ENCODE assay signal across 23 cellular contexts in genomic region chr16:330746-331145, GRCh38. TPM values are rescaled to one million over a fixed set of nuclear protein-coding genes. Genes with fewer than 3 reads are reported as not detected.
DNase-seq lines count a peak whose midpoint lies in the region; ATAC-seq, FAIRE-seq and TF ChIP-seq lines count a peak whose summit lies in the region.
"Had no signal": no experiment of that assay in that cellular context is flagged by ENCODE, and none has a peak within 500 bp of the region (broad histone marks: within the 10 kb centered on the region; RNA-seq: fewer than 3 reads in every experiment).

No MANE protein-coding gene starts in this region.

- H3K9me3 ChIP-seq in SK-N-SH (no peaks in the 10 kb centered on the region), smooth muscle cell (replicated peaks; ENCODE audit: low read depth) (no peaks in the 10 kb centered on the region)
- H3K9me3 ChIP-seq: adrenal gland, esophagus squamous epithelium, heart right ventricle, SJCRH30, tibial nerve had no signal

- no peaks in the 10 kb centered on the region for H3K9me2 ChIP-seq in SK-N-SH

- H3K27me3 ChIP-seq in SK-N-SH (ENCODE audit: insufficient read depth) (no peaks in the 10 kb centered on the region), smooth muscle cell (ENCODE audit: low read depth) (no peaks in the 10 kb centered on the region)
- H3K27me3 ChIP-seq: adrenal gland, esophagus squamous epithelium, heart right ventricle, SJCRH30, tibial nerve had no signal

- H4K20me1 ChIP-seq in SK-N-SH (ENCODE audit: insufficient read depth) (peaks cover 87% of the 10 kb centered on the region), smooth muscle cell (ENCODE audit: low read depth) (peaks cover 100% of the 10 kb centered on the region)

- H3K4me2 ChIP-seq in SK-N-SH (no peak overlapping the region), smooth muscle cell (peak overlapping the region; percentile 11)

- CTCF ChIA-PET in SK-N-SH (lab: Yijun Ruan, JAX), result interaction anchor here (1.2 to 1.7 kb wide), 4 partner anchors 22 to 226 kb away, joined by 3 read pairs; partner anchors contain the start of gene HBQ1

- H3K4me1 ChIP-seq in SK-N-SH (ENCODE audit: control insufficient read depth in 1 of 2, insufficient read depth in 2 of 2, low read depth in 1 of 2, low read length in 1 of 2), result peaks cover 5 to 30% of the 10 kb centered on the region in 2 experiments; a peak in 2 of 4 replicates
- no peaks in the 10 kb centered on the region for H3K4me1 ChIP-seq in smooth muscle cell (ENCODE audit: low read depth)

- TF ChIP-seq EP300 in SK-N-SH (IDR thresholded peaks at IDR 0.05; ENCODE audit: borderline replicate concordance in 1 of 2, low read depth in 1 of 2, low read length in 1 of 2), result peak in 1 of 2 experiments; percentile 77; a peak in 1 of 4 replicates

- H3F3A ChIP-seq in SK-N-SH (replicated peaks; ENCODE audit: insufficient read depth), result peaks cover 5% of the 10 kb centered on the region
- peaks cover 8% of the 10 kb centered on the region for H3F3A ChIP-seq in smooth muscle cell (ENCODE audit: low read depth)

- TF ChIP-seq CTCF in SK-N-SH (IDR thresholded peaks at IDR 0.05) (no peak), smooth muscle cell (IDR thresholded peaks at IDR 0.05; ENCODE audit: borderline replicate concordance, insufficient read depth, poor library complexity, severe bottlenecking) (no peak)

- H3K79me2 ChIP-seq in SK-N-SH (ENCODE audit: insufficient read depth), result peaks cover 94% of the 10 kb centered on the region
- peaks cover 73% of the 10 kb centered on the region for H3K79me2 ChIP-seq in smooth muscle cell (ENCODE audit: low read depth)

- H2AFZ ChIP-seq in SK-N-SH (ENCODE audit: low read depth) (no peak overlapping the region), smooth muscle cell (ENCODE audit: low read depth) (no peak overlapping the region)

- DNase-seq in SK-N-SH, result peak; percentile 83
- DNase-seq in epidermal melanocyte (ENCODE audit: insufficient read length, low spot score), result peak; percentile 27
- no peak for DNase-seq in smooth muscle cell (lab: John Stamatoyannopoulos, UW; ENCODE audit: unreplicated experiment)
- DNase-seq in RCC 7860 (ENCODE audit: low spot score), result no peak
- DNase-seq: 8988T; DMS153; esophagus squamous epithelium; heart right ventricle; NCI-H187 treated with DMSO at 0.1 percent for 48 hours; NCI-H510A; stimulated activated naive CD4-positive, alpha-beta T cell treated with Interleukin-2 at 50 U/mL for 16 hours had no signal

- H3K36me3 ChIP-seq in SK-N-SH (replicated peaks in 1 of 2; ENCODE audit: control insufficient read depth in 1 of 2, insufficient read depth in 2 of 2, low read length in 1 of 2) (no peaks in the 10 kb centered on the region), smooth muscle cell (ENCODE audit: low read depth) (no peaks in the 10 kb centered on the region)
- H3K36me3 ChIP-seq: adrenal gland, heart right ventricle, SJCRH30, tibial nerve had no signal

- WGBS in SK-N-SH (ENCODE audit: low lambda C conversion rate), result 67% methylated on average over 1 of the region's 2 CpGs
- WGBS in smooth muscle cell (ENCODE audit: low lambda C conversion rate), result 67% methylated on average over 2 of the region's 2 CpGs

- POLR2A ChIA-PET in SK-N-SH (lab: Yijun Ruan, JAX), result no interaction called here

- H3K4me3 ChIP-seq in SK-N-SH (ENCODE audit: low read depth in 2 of 2, low read length in 1 of 2) (no peak overlapping the region), smooth muscle cell (no peak overlapping the region)
- H3K4me3 ChIP-seq: adrenal gland, esophagus squamous epithelium, heart right ventricle, SJCRH30, tibial nerve had no signal

- no peak for FAIRE-seq in RCC 7860 (lab: Jason Lieb, UNC)
- FAIRE-seq: keratinocyte had no signal

- H3K9ac ChIP-seq in SK-N-SH (no peak overlapping the region), smooth muscle cell (ENCODE audit: low read depth) (no peak overlapping the region)

- ATAC-seq in SK-N-SH treated with all-trans-retinoic acid at 6 μM for 48 hours (no peak), GM21515 (IDR thresholded peaks at IDR 0.05; ENCODE audit: unreplicated experiment) (no peak)

- 0 out of 2 replicates have a peak, but pooled peaks have one; percentile 12 for TF ChIP-seq RAD21 in SK-N-SH (IDR thresholded peaks at IDR 0.05; ENCODE audit: low read length)

- H3K27ac ChIP-seq in SK-N-SH (ENCODE audit: low read depth in 2 of 2, low read length in 1 of 2) (peak overlapping the region in 1 of 2 experiments; percentile 69; a peak in 2 of 4 replicates), smooth muscle cell (ENCODE audit: low read depth) (peak overlapping the region; percentile 68)
- H3K27ac ChIP-seq: adrenal gland, esophagus squamous epithelium, heart right ventricle, SJCRH30, tibial nerve had no signal

TF ChIP-seq in SK-N-SH, 30 proteins besides CTCF, POLR2A, EP300 and RAD21:
- no peak for TF ChIP-seq SMC3 (IDR thresholded peaks at IDR 0.05; ENCODE audit: low read depth, low read length)
- TF ChIP-seq CHD2 (IDR thresholded peaks at IDR 0.05; ENCODE audit: low read length, partially characterized antibody), result peak; percentile 46
- TF ChIP-seq MXI1 (IDR thresholded peaks at IDR 0.05; ENCODE audit: low read depth, low read length), result peak; percentile 52; the same call in 1 of the 2 replicates
- TF ChIP-seq IRF3 (IDR thresholded peaks at IDR 0.05; ENCODE audit: low read depth, low read length), result no peak
- 0 out of 2 replicates have a peak, but pooled peaks have one; percentile 35 for TF ChIP-seq FOXJ3 (CRISPR knock-in tag; IDR thresholded peaks at IDR 0.05)
- peak; percentile 88 for TF ChIP-seq RCOR1 (IDR thresholded peaks at IDR 0.05; ENCODE audit: low read length)
- peak; percentile 93 for TF ChIP-seq GATA2 (CRISPR knock-in tag; IDR thresholded peaks at IDR 0.05)

TF ChIP-seq in SK-N-SH treated with all-trans-retinoic acid at 6 μM for 48 hours, 23 proteins besides CTCF, POLR2A, EP300 and RAD21:
- no peak for TF ChIP-seq BACH2 (CRISPR knock-in tag; IDR thresholded peaks at IDR 0.05; ENCODE audit: borderline replicate concordance)
- TF ChIP-seq ISL1 (CRISPR knock-in tag; IDR thresholded peaks at IDR 0.05), result no peak

RNA-seq across cellular contexts. Expression of gene AXIN1, which starts 21.8 kb away (rescaled TPM):
- polyA plus RNA-seq in SK-N-SH (2012; rRNA removed), result 12.5 and 19.9 TPM in 2 replicates
- 14.9 and 21.4 TPM in 2 replicates for polyA plus RNA-seq in SK-N-SH (2012; cell fraction: cytosol; rRNA removed)
- 26.8 and 32.0 TPM in 2 replicates for polyA plus RNA-seq in SK-N-SH (2012; cell fraction: nucleus; rRNA removed)
- total RNA-seq in smooth muscle cell, result 12.7 and 13.0 TPM in 2 replicates
- polyA plus RNA-seq in smooth muscle cell, result 15.0 and 15.2 TPM in 2 replicates

RNA-seq across cellular contexts. Expression of gene MRPL28, which starts 39.6 kb away (rescaled TPM):
- 266 and 320 TPM in 2 replicates for polyA plus RNA-seq in SK-N-SH (2012; rRNA removed)
- 181 and 235 TPM in 2 replicates for polyA plus RNA-seq in SK-N-SH (2012; cell fraction: cytosol; rRNA removed)
- polyA plus RNA-seq in SK-N-SH (2012; cell fraction: nucleus; rRNA removed), result 203 and 269 TPM in 2 replicates
- total RNA-seq in smooth muscle cell, result 80.8 and 84.6 TPM in 2 replicates
- 155 and 160 TPM in 2 replicates for polyA plus RNA-seq in smooth muscle cell

RNA-seq across cellular contexts. Expression of gene PDIA2, which starts 47.8 kb away (rescaled TPM):
- 1.7 and 2.5 TPM in 2 replicates for polyA plus RNA-seq in SK-N-SH (2012; rRNA removed)
- polyA plus RNA-seq in SK-N-SH (2012; cell fraction: cytosol; rRNA removed), result 0.21 and 0.24 TPM in 2 replicates
- polyA plus RNA-seq in SK-N-SH (2012; cell fraction: nucleus; rRNA removed), result 18.8 and 22.7 TPM in 2 replicates
- 0.18 TPM in 1 of 2 replicates, not detected in the other for total RNA-seq in smooth muscle cell
- 0.43 and 0.86 TPM in 2 replicates for polyA plus RNA-seq in smooth muscle cell
- total RNA-seq: activated T-helper 2 cell treated with anti-CD3 and anti-CD28 coated beads, Interferon-gamma antibody, Interleukin-2, Interleukin-4, amounts not matched to agents 10 μg/mL and 5 μg/mL and 100 μg/mL, durations not matched to agents 14 hours and 24 hours and 36 hours; esophagus squamous epithelium; OCI-LY7; renal cortical epithelial cell; T-helper 2 cell treated with Interferon-gamma antibody and Interleukin-4, amounts not matched to agents 100 ng/mL and 5 ng/mL, for 36 hours had no signal
- polyA plus RNA-seq: BJ, IgD-negative memory B cell had no signal

RNA-seq across cellular contexts. Expression of gene ARHGDIG, which starts 50.4 kb away (rescaled TPM):
- 4.8 and 4.9 TPM in 2 replicates for polyA plus RNA-seq in SK-N-SH (2012; rRNA removed)
- polyA plus RNA-seq in SK-N-SH (2012; cell fraction: cytosol; rRNA removed), result 1.7 and 3.3 TPM in 2 replicates
- 14.9 and 18.9 TPM in 2 replicates for polyA plus RNA-seq in SK-N-SH (2012; cell fraction: nucleus; rRNA removed)
- 0.58 and 0.63 TPM in 2 replicates for total RNA-seq in smooth muscle cell
- 2.9 and 4.7 TPM in 2 replicates for polyA plus RNA-seq in smooth muscle cell
- total RNA-seq: esophagus squamous epithelium; OCI-LY7; renal cortical epithelial cell; SJCRH30; T-helper 2 cell treated with Interferon-gamma antibody and Interleukin-4, amounts not matched to agents 100 ng/mL and 5 ng/mL, for 36 hours; tibial nerve had no signal
- polyA plus RNA-seq: IgD-negative memory B cell had no signal

RNA-seq across cellular contexts. Expression of gene PGAP6, which starts 51.0 kb away (rescaled TPM):
- polyA plus RNA-seq in SK-N-SH (2012; rRNA removed), result 133 and 166 TPM in 2 replicates
- polyA plus RNA-seq in SK-N-SH (2012; cell fraction: cytosol; rRNA removed), result 36.0 and 79.9 TPM in 2 replicates
- polyA plus RNA-seq in SK-N-SH (2012; cell fraction: nucleus; rRNA removed), result 268 and 315 TPM in 2 replicates
- 53.6 and 57.1 TPM in 2 replicates for total RNA-seq in smooth muscle cell
- 80.0 and 99.9 TPM in 2 replicates for polyA plus RNA-seq in smooth muscle cell

Comparison
In these comparisons a context has a peak if more than half of its experiments do, and no peak if none do; other contexts are left out.
1. DNase-seq: peak in SK-N-SH (single experiment) and epidermal melanocyte (single experiment); none in smooth muscle cell (single experiment) and RCC 7860 (single experiment).